ENCODE assay signal across 14 cellular contexts in the genomic region with DNA sequence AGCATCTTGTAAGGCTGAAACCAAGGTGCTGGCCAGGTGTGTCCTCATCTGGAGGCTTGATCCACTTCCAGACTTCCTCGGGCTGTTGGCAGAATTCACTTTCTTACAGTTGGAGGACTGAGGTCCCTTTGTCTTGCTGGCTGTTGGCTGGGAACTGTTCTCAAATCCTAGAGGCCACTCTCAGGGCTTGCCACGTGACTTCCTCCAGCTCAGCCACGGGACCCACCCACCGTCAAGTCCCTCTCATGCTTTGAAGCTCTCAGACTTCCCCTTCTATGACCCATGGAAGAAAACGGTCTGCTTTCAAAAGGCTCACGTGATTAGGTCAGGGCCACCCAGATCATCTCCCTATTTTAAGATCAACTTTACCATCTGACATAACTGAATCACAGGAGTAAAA.
A peak's percentile ranks its signal among the peaks of the same experiment; 100 is the strongest.
DNase-seq lines count a peak whose midpoint lies in the region; ATAC-seq and TF ChIP-seq lines count a peak whose summit lies in the region.
"Had no signal": no experiment of that assay in that cellular context is flagged by ENCODE, and none has a peak within 500 bp of the region (broad histone marks: within the 10 kb centered on the region; RNA-seq: fewer than 3 reads in every experiment).

No MANE protein-coding gene starts in this region.

- H3K4me1 Mint-ChIP-seq in activated CD4-positive, alpha-beta T cell treated with anti-CD3 and anti-CD28 coated beads, Interleukin-2, amount 10 ng/mL, durations not matched to agents 24 days and 14 days = peaks cover 15% of the 10 kb centered on the region
- peaks cover 17 to 27% of the 10 kb centered on the region in 2 donors for H3K4me1 Mint-ChIP-seq in natural killer cell

- peak; percentile 37 for ATAC-seq in HG02610 (IDR thresholded peaks at IDR 0.05; ENCODE audit: unreplicated experiment)
- peak; percentile 18 to 27 (median 19) for ATAC-seq in natural killer cell
- no peak for ATAC-seq in HG03457 (IDR thresholded peaks at IDR 0.05; ENCODE audit: unreplicated experiment)

- no peaks in the 10 kb centered on the region for H3K9me3 Mint-ChIP-seq in activated CD4-positive, alpha-beta T cell treated with anti-CD3 and anti-CD28 coated beads, Interleukin-2, amount 10 ng/mL, durations not matched to agents 24 days and 14 days
- H3K9me3 Mint-ChIP-seq in natural killer cell = no peaks in the 10 kb centered on the region

- intact Hi-C loops in activated CD4-positive, alpha-beta T cell treated with anti-CD3 and anti-CD28 coated beads, Interleukin-2, amount 10 ng/mL, durations not matched to agents 24 days and 14 days (cut with micrococcal nuclease) = loop anchor here (5.0 to 10.0 kb wide), 3 partner anchors 275 to 428 kb away; partner anchors contain the start of gene MRO
- intact Hi-C loops in natural killer cell (cut with micrococcal nuclease) = loop anchor here (10.0 kb wide), 1 partner anchor 1188 kb away; no protein-coding TSS in a partner anchor

- no peak for TF ChIP-seq CTCF in natural killer cell (IDR thresholded peaks at IDR 0.05)

- peaks cover 2% of the 10 kb centered on the region for H3K36me3 Mint-ChIP-seq in activated CD4-positive, alpha-beta T cell treated with anti-CD3 and anti-CD28 coated beads, Interleukin-2, amount 10 ng/mL, durations not matched to agents 24 days and 14 days (ENCODE audit: low read depth)
- H3K36me3 Mint-ChIP-seq in natural killer cell = no peaks in the 10 kb centered on the region

- H3K4me3 Mint-ChIP-seq in activated CD4-positive, alpha-beta T cell treated with anti-CD3 and anti-CD28 coated beads, Interleukin-2, amount 10 ng/mL, durations not matched to agents 24 days and 14 days = no peak overlapping the region
- peak overlapping the region; percentile 31 for H3K4me3 Mint-ChIP-seq in natural killer cell

- no peak for DNase-seq in activated CD4-positive, alpha-beta T cell treated with anti-CD3 and anti-CD28 coated beads, Interleukin-2, amount 10 ng/mL, durations not matched to agents 24 days and 14 days
- DNase-seq in activated CD4-positive, alpha-beta T cell treated with anti-CD3 and anti-CD28 coated beads for 1 hour = no peak
- DNase-seq in RPMI8226 = peak; percentile 32
- no peak for DNase-seq in natural killer cell
- no peak for DNase-seq in SK-N-DZ (ENCODE audit: low spot score)
- no peak for DNase-seq in activated CD8-positive, alpha-beta memory T cell treated with anti-CD3 and anti-CD28 coated beads for 24 hours
- DNase-seq: DMS79; hypothalamus; NCI-H2171 treated with DMSO at 0.1 percent for 48 hours; occipital lobe; stimulated activated CD8-positive, alpha-beta memory T cell treated with anti-CD3 and anti-CD28 coated beads, Interleukin-4, amount 100 ng/mL, for 48 hours; WERI-Rb-1 had no signal

- H3K27ac Mint-ChIP-seq in activated CD4-positive, alpha-beta T cell treated with anti-CD3 and anti-CD28 coated beads, Interleukin-2, amount 10 ng/mL, durations not matched to agents 24 days and 14 days = peak overlapping the region; percentile 74
- peak overlapping the region in 1 of 2 donors; percentile 76 for H3K27ac Mint-ChIP-seq in natural killer cell

- no peaks in the 10 kb centered on the region for H3K27me3 Mint-ChIP-seq in activated CD4-positive, alpha-beta T cell treated with anti-CD3 and anti-CD28 coated beads, Interleukin-2, amount 10 ng/mL, durations not matched to agents 24 days and 14 days
- no peaks in the 10 kb centered on the region for H3K27me3 Mint-ChIP-seq in natural killer cell (ENCODE audit: low read depth in 2 of 2)
